In the genomic region with DNA sequence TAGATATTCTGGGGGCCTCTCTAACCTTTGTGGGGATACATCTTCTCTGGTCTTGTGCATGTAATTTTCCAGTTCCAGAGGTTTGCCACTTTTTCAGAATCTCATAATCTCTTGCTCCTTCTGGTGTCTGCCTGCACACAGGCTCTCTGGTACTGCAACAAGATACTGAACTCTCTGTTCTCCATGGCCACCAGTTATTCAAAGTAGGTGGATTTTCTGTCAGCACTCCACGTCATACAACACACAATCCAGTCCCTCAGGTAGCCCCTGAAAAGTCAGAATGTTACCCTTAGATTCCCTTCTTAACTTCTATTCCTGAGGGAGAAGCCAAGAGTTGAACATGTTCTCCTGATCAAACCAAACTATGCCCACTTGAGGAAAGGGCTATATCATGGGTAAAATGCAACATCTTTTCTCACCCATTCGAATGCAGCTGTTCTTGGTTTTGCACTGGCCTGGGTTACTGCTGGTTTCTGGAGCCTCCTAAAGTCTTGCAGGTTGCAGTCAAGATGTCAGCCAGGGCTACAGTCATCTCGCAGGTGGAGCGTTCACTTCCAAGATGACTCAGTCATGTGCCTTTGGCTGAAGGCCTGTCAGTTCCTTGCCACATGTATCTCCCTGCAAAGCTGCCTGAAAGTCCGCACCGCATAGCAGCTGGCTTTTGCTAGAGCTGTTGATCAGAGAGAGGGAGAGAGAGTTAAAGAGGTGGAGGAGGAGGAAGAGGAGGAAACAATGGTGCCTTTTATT, we compare ENCODE assay signal across 21 cellular contexts. TPM values are rescaled to one million over a fixed set of nuclear protein-coding genes. Genes with fewer than 3 reads are reported as not detected.
"Had no signal": no experiment of that assay in that cellular context is flagged by ENCODE, and none has a peak within 500 bp of the region (broad histone marks: within the 10 kb centered on the region; RNA-seq: fewer than 3 reads in every experiment).

No MANE protein-coding gene starts in this region.

- H3K4me2 ChIP-seq: hepatocyte had no signal

- ATAC-seq: activated CD8-positive, alpha-beta T cell treated with anti-CD3 and anti-CD28 coated beads for 36 hours; activated T-cell treated with anti-CD3 and anti-CD28 coated beads, Interleukin-2, amount 50 U/mL, for 4 hours; left lobe of liver; stimulated activated naive B cell treated with anti-CD40 and anti-IgM and Interleukin-4, amounts not matched to agents 10 μg/mL and 1 μg/mL and 100 μg/mL, for 72 hours; WTC11 had no signal

- H2AFZ ChIP-seq: hepatocyte had no signal

- H3K9me3 ChIP-seq: colonic mucosa, esophagus squamous epithelium, tibial nerve had no signal

- H3K27me3 ChIP-seq: colonic mucosa, esophagus squamous epithelium, hepatocyte, tibial nerve had no signal

- H3K27ac ChIP-seq: colonic mucosa, esophagus squamous epithelium, hepatocyte, tibial nerve had no signal

- FAIRE-seq: keratinocyte, TTC549 had no signal

- H3K4me1 ChIP-seq: colonic mucosa, esophagus squamous epithelium, tibial nerve had no signal

- H3K36me3 ChIP-seq: colonic mucosa, esophagus squamous epithelium, tibial nerve had no signal

- H3K4me3 ChIP-seq: colonic mucosa, esophagus squamous epithelium, hepatocyte, tibial nerve had no signal

- H3K79me2 ChIP-seq: hepatocyte had no signal

- DNase-seq: activated CD4-positive, alpha-beta T cell treated with anti-CD3 and anti-CD28 coated beads for 48 hours; activated CD8-positive, alpha-beta T cell treated with anti-CD3 and anti-CD28 coated beads for 36 hours; activated effector memory CD4-positive, alpha-beta T cell treated with Interleukin-2 at 50 U/mL for 16 hours; activated T-cell treated with anti-CD3 and anti-CD28 coated beads, Interleukin-2, amount 50 U/mL, for 4 hours; caudate nucleus; colonic mucosa; esophagus squamous epithelium; mammary epithelial cell; stimulated activated CD4-positive, alpha-beta T cell treated with anti-CD3 and anti-CD28 coated beads, Interleukin-12 subunit alpha, Interleukin-12 subunit beta, amount 100 ng/mL, for 4 hours; stimulated activated naive B cell treated with anti-CD40 and anti-IgM and Interleukin-4, amounts not matched to agents 10 μg/mL and 1 μg/mL and 100 μg/mL, for 72 hours; substantia nigra had no signal

RNA-seq across cellular contexts. Expression of gene TUBA3C, which starts 57.7 kb away (rescaled TPM):
- total RNA-seq: activated CD8-positive, alpha-beta T cell treated with anti-CD3 and anti-CD28 coated beads for 36 hours; activated T-cell treated with anti-CD3 and anti-CD28 coated beads, Interleukin-2, amount 50 U/mL, for 4 hours; colonic mucosa; esophagus squamous epithelium; fibroblast of villous mesenchyme; glomerular endothelial cell; hepatocyte; left lobe of liver; mammary epithelial cell; neural crest cell; osteocyte; tibial nerve; WTC11 had no signal
- polyA plus RNA-seq: hepatocyte, keratinocyte, mammary epithelial cell had no signal
